Comparison of ENCODE assay signal across 1 cellular context in genomic region chr1:225850370-225850769, GRCh38.
TF ChIP-seq lines count a peak whose summit lies in the region.

No MANE protein-coding gene starts in this region.

TF ChIP-seq in GM23338, 12 proteins besides CTCF, POLR2A, EP300 and RAD21 (continued from another document):
- TF ChIP-seq ZNF462 (CRISPR knock-in tag; IDR thresholded peaks at IDR 0.05): no peak
- no peak for TF ChIP-seq POLR2AphosphoS5 (IDR thresholded peaks at IDR 0.05; ENCODE audit: low read depth)
